In genomic region chr10:80207768-80208385, GRCh38 we compare ENCODE assay signal across 9 cellular contexts. TPM values are rescaled to one million over a fixed set of nuclear protein-coding genes. Genes with fewer than 3 reads are reported as not detected.
DNase-seq lines count a peak whose midpoint lies in the region; ATAC-seq and TF ChIP-seq lines count a peak whose summit lies in the region.
"Had no signal": no experiment of that assay in that cellular context is flagged by ENCODE, and none has a peak within 500 bp of the region (broad histone marks: within the 10 kb centered on the region; RNA-seq: fewer than 3 reads in every experiment).

No MANE protein-coding gene starts in this region.

- H3K27ac Mint-ChIP-seq in chondrocyte (ENCODE audit: unreplicated experiment), result no peak overlapping the region

- peak overlapping the region; percentile 80 to 90 for H3K18ac ChIP-seq in mesenchymal stem cell (ENCODE audit: low read depth in 1 of 2, low read length in 2 of 2)

- peak overlapping the region; percentile 32 to 98 for H2BK12ac ChIP-seq in mesenchymal stem cell (ENCODE audit: low read length in 2 of 2)

- H3K27ac ChIP-seq in HUES48 (ENCODE audit: low read depth, low read length) (no peak overlapping the region), mesenchymal stem cell (ENCODE audit: low read length, poor library complexity, severe bottlenecking) (no peak overlapping the region), thyroid gland (peak overlapping the region; percentile 47 to 64 (median 62))

- H2AK5ac ChIP-seq in mesenchymal stem cell (ENCODE audit: low read length, severe bottlenecking), result peak overlapping the region; percentile 92

- no peak for DNase-seq in cardiac fibroblast (ENCODE audit: low read depth in 2 of 2)
- DNase-seq in mesenchymal stem cell, result no peak
- no peak for DNase-seq in thyroid gland
- no peak for DNase-seq in posterior cingulate gyrus
- no peak for DNase-seq in chondrocyte (ENCODE audit: low spot score)
- DNase-seq: activated CD4-positive, alpha-beta T cell treated with anti-CD3 and anti-CD28 coated beads, Interleukin-2, amount 50 U/mL, for 48 hours had no signal

- H3K9me3 Mint-ChIP-seq in chondrocyte (ENCODE audit: low read depth), result peaks cover under 1% of the 10 kb centered on the region

- peak overlapping the region; percentile 62 for H2BK120ac ChIP-seq in mesenchymal stem cell (ENCODE audit: low read depth, low read length)

- intact Hi-C loops in thyroid gland (cut with DNase I), result loop anchor here (10.0 kb wide), 1 partner anchor 53 kb away; no protein-coding TSS in a partner anchor
- intact Hi-C loops in posterior cingulate gyrus (cut with DNase I), result no loop called here

- H3K27me3 Mint-ChIP-seq in chondrocyte (ENCODE audit: low read depth), result no peaks in the 10 kb centered on the region

- peak overlapping the region; percentile 50 for H3K4me3 ChIP-seq in HUES48 (ENCODE audit: low read depth, low read length)
- H3K4me3 ChIP-seq in cardiac fibroblast (replicated peaks in 1 of 2; ENCODE audit: low read depth in 2 of 2, low read length in 2 of 2), result peak overlapping the region; percentile 35 to 53
- H3K4me3 ChIP-seq in mesenchymal stem cell (ENCODE audit: insufficient read depth in 1 of 2, low read depth in 1 of 2, low read length in 2 of 2), result peak overlapping the region in 1 of 2 experiments; percentile 97
- no peak overlapping the region for H3K4me3 ChIP-seq in thyroid gland (replicated peaks in 1 of 3)

- peak overlapping the region; percentile 81 for H2AFZ ChIP-seq in mesenchymal stem cell (ENCODE audit: low read depth, low read length)

- H3K4me3 Mint-ChIP-seq in chondrocyte (ENCODE audit: unreplicated experiment), result no peak overlapping the region

- H3K23ac ChIP-seq in mesenchymal stem cell (ENCODE audit: low read length in 2 of 2), result no peak overlapping the region

- H2BK5ac ChIP-seq in mesenchymal stem cell (ENCODE audit: low read depth, low read length, poor library complexity, severe bottlenecking), result peak overlapping the region; percentile 53

- ATAC-seq in GM21717 (IDR thresholded peaks at IDR 0.05; ENCODE audit: unreplicated experiment), result no peak
- no peak for ATAC-seq in GM18870 (IDR thresholded peaks at IDR 0.05; ENCODE audit: unreplicated experiment)

- H3K9me3 ChIP-seq in HUES48 (ENCODE audit: control insufficient read depth, insufficient read depth, low read length) (no peaks in the 10 kb centered on the region), mesenchymal stem cell (ENCODE audit: control insufficient read depth, low read length) (no peaks in the 10 kb centered on the region), thyroid gland (no peaks in the 10 kb centered on the region)

- TF ChIP-seq POLR2A in thyroid gland (IDR thresholded peaks at IDR 0.05), result no peak

- peaks cover 16% of the 10 kb centered on the region for H3K27me3 ChIP-seq in HUES48 (ENCODE audit: control insufficient read depth, insufficient read depth, low read length)
- no peaks in the 10 kb centered on the region for H3K27me3 ChIP-seq in mesenchymal stem cell (ENCODE audit: control insufficient read depth in 1 of 2, insufficient read depth in 1 of 2, low read length in 2 of 2)
- no peaks in the 10 kb centered on the region for H3K27me3 ChIP-seq in thyroid gland

- H3K14ac ChIP-seq in mesenchymal stem cell (ENCODE audit: low read length in 2 of 2), result no peak overlapping the region

- H3K36me3 Mint-ChIP-seq in chondrocyte (ENCODE audit: low read depth), result no peaks in the 10 kb centered on the region

- peak overlapping the region; percentile 53 for H3K4me2 ChIP-seq in mesenchymal stem cell (ENCODE audit: low read length, poor library complexity, severe bottlenecking)

- H4K91ac ChIP-seq in mesenchymal stem cell (ENCODE audit: low read length), result peak overlapping the region; percentile 73

- WGBS in mesenchymal stem cell, result 62% methylated on average over 9 of the region's 15 CpGs
- WGBS in thyroid gland, 2 donors, result 77 to 79% methylated on average over 15 of the region's 15 CpGs

- peak overlapping the region; percentile 85 for H4K8ac ChIP-seq in mesenchymal stem cell (ENCODE audit: low read length)

- TF ChIP-seq CTCF in cardiac fibroblast (IDR thresholded peaks at IDR 0.05; ENCODE audit: low read depth, low read length) (no peak), thyroid gland (IDR thresholded peaks at IDR 0.05) (no peak), chondrocyte (IDR thresholded peaks at IDR 0.05) (no peak)

- H2BK15ac ChIP-seq in mesenchymal stem cell (ENCODE audit: low read depth, poor library complexity, severe bottlenecking), result peak overlapping the region; percentile 88

- no peak overlapping the region for H3K9ac ChIP-seq in HUES48 (ENCODE audit: low read depth, low read length)
- peak overlapping the region; percentile 95 for H3K9ac ChIP-seq in mesenchymal stem cell (ENCODE audit: low read length)

- peaks cover 4% of the 10 kb centered on the region for H3K79me1 ChIP-seq in mesenchymal stem cell (replicated peaks; ENCODE audit: low read length, poor library complexity, severe bottlenecking)

- H3K4me1 Mint-ChIP-seq in chondrocyte (ENCODE audit: low read depth), result peaks cover 41% of the 10 kb centered on the region

- H3K4me1 ChIP-seq in HUES48 (ENCODE audit: control insufficient read depth, insufficient read depth, low read length), result peaks cover 24% of the 10 kb centered on the region
- peaks cover 23% of the 10 kb centered on the region for H3K4me1 ChIP-seq in mesenchymal stem cell (ENCODE audit: control insufficient read depth, insufficient read depth, low read depth, low read length)
- H3K4me1 ChIP-seq in thyroid gland, result peaks cover 20 to 25% of the 10 kb centered on the region in 2 donors

- H3K36me3 ChIP-seq in HUES48 (ENCODE audit: control insufficient read depth, insufficient read depth, low read length) (no peaks in the 10 kb centered on the region), mesenchymal stem cell (ENCODE audit: control insufficient read depth in 1 of 2, insufficient read depth in 2 of 2, low read depth in 1 of 2, low read length in 2 of 2) (no peaks in the 10 kb centered on the region), thyroid gland (no peaks in the 10 kb centered on the region)

- H3K4ac ChIP-seq in mesenchymal stem cell (ENCODE audit: low read depth in 1 of 2, low read length in 2 of 2), result peak overlapping the region in 1 of 2 experiments; percentile 79

RNA-seq across cellular contexts. Expression of gene ANXA11, which starts 2.5 kb away (rescaled TPM):
- polyA plus RNA-seq in mesenchymal stem cell (2013, experiment 1 of 2), result 670 TPM
- polyA plus RNA-seq in mesenchymal stem cell (2013, experiment 2 of 2), result 665 TPM
- total RNA-seq in thyroid gland, result 100 to 1,000 TPM in 1 of 4 donors, 10 to 100 TPM in 3; 77.5 to 106 (median 90.8) TPM
- 98.0 to 139 TPM (median 133 TPM) in 3 replicates for total RNA-seq in chondrocyte

Comparison
In these comparisons a context has a peak if more than half of its experiments do, and no peak if none do; other contexts are left out.
1. H3K27ac ChIP-seq: peak in thyroid gland (3 of 3); none in HUES48 (single experiment) and mesenchymal stem cell (single experiment).
2. H3K4me3 ChIP-seq: peak in HUES48 (single experiment) and cardiac fibroblast (2 of 2); none in thyroid gland (0 of 3).